Comparison of ENCODE assay signal across 17 cellular contexts in genomic region chr7:78448915-78449314, GRCh38.
DNase-seq lines count a peak whose midpoint lies in the region; ATAC-seq and TF ChIP-seq lines count a peak whose summit lies in the region.
"Had no signal": no experiment of that assay in that cellular context is flagged by ENCODE, and none has a peak within 500 bp of the region (broad histone marks: within the 10 kb centered on the region; RNA-seq: fewer than 3 reads in every experiment).

No MANE protein-coding gene starts in this region.

- H3K4me3 Mint-ChIP-seq in stimulated activated naive B cell treated with anti-CD40 and anti-IgM and Interleukin-4, amounts not matched to agents 10 μg/mL and 1 μg/mL and 100 μg/mL, for 72 hours, result no peak overlapping the region
- H3K4me3 Mint-ChIP-seq: CD4-positive, CD25-positive, alpha-beta regulatory T cell; CD8-positive, alpha-beta memory T cell; H9 had no signal

- H3K4me1 ChIP-seq in SK-N-SH (ENCODE audit: control insufficient read depth in 1 of 2, insufficient read depth in 2 of 2, low read depth in 1 of 2, low read length in 1 of 2) (peaks cover 0 to 3% of the 10 kb centered on the region in 2 experiments; a peak in 2 of 4 replicates), hepatocyte (ENCODE audit: insufficient read depth) (no peaks in the 10 kb centered on the region)
- H3K4me1 ChIP-seq: BE2C had no signal

- H3K9ac ChIP-seq in SK-N-SH, result no peak overlapping the region

- no peaks in the 10 kb centered on the region for H3K9me3 Mint-ChIP-seq in stimulated activated naive B cell treated with anti-CD40 and anti-IgM and Interleukin-4, amounts not matched to agents 10 μg/mL and 1 μg/mL and 100 μg/mL, for 72 hours
- H3K9me3 Mint-ChIP-seq: CD4-positive, CD25-positive, alpha-beta regulatory T cell; H9 had no signal

- H3F3A ChIP-seq in SK-N-SH (replicated peaks; ENCODE audit: insufficient read depth), result no peaks in the 10 kb centered on the region

- no peaks in the 10 kb centered on the region for H3K36me3 ChIP-seq in SK-N-SH (replicated peaks in 1 of 2; ENCODE audit: control insufficient read depth in 1 of 2, insufficient read depth in 2 of 2, low read length in 1 of 2)
- no peaks in the 10 kb centered on the region for H3K36me3 ChIP-seq in hepatocyte (replicated peaks; ENCODE audit: insufficient read depth, low read depth)
- H3K36me3 ChIP-seq: BE2C had no signal

- H4K20me1 ChIP-seq in SK-N-SH (ENCODE audit: insufficient read depth) (no peaks in the 10 kb centered on the region), hepatocyte (ENCODE audit: insufficient read depth, poor library complexity, severe bottlenecking) (no peaks in the 10 kb centered on the region)

- H2AFZ ChIP-seq in SK-N-SH (ENCODE audit: low read depth) (no peak overlapping the region), hepatocyte (no peak overlapping the region)

- H3K9me2 ChIP-seq in SK-N-SH (no peaks in the 10 kb centered on the region), hepatocyte (replicated peaks; ENCODE audit: insufficient read depth) (no peaks in the 10 kb centered on the region)

- no peak for TF ChIP-seq EP300 in SK-N-SH (IDR thresholded peaks at IDR 0.05; ENCODE audit: borderline replicate concordance in 1 of 2, low read depth in 1 of 2, low read length in 1 of 2)

- no peak overlapping the region for H3K4me2 ChIP-seq in SK-N-SH
- no peak overlapping the region for H3K4me2 ChIP-seq in hepatocyte

- no peaks in the 10 kb centered on the region for H3K36me3 Mint-ChIP-seq in stimulated activated naive B cell treated with anti-CD40 and anti-IgM and Interleukin-4, amounts not matched to agents 10 μg/mL and 1 μg/mL and 100 μg/mL, for 72 hours
- H3K36me3 Mint-ChIP-seq: CD4-positive, CD25-positive, alpha-beta regulatory T cell; CD8-positive, alpha-beta memory T cell had no signal

- POLR2A ChIA-PET in SK-N-SH (lab: Yijun Ruan, JAX), result no interaction called here

- 91% methylated on average over 5 of the region's 5 CpGs for WGBS in SK-N-SH (ENCODE audit: low lambda C conversion rate)
- WGBS in hepatocyte (ENCODE audit: low lambda C conversion rate, missing lambda C conversion rate), result 70% methylated on average over 5 of the region's 5 CpGs

- H3K79me2 ChIP-seq in SK-N-SH (ENCODE audit: insufficient read depth) (no peaks in the 10 kb centered on the region), hepatocyte (no peaks in the 10 kb centered on the region)

- no peak overlapping the region for H3K27ac ChIP-seq in SK-N-SH (ENCODE audit: low read depth in 2 of 2, low read length in 1 of 2)
- no peak overlapping the region for H3K27ac ChIP-seq in hepatocyte

- ATAC-seq in SK-N-SH treated with all-trans-retinoic acid at 6 μM for 48 hours (no peak), GM19397 (IDR thresholded peaks at IDR 0.05; ENCODE audit: unreplicated experiment) (no peak)
- no peak for ATAC-seq in stimulated activated naive B cell treated with anti-CD40 and anti-IgM and Interleukin-4, amounts not matched to agents 10 μg/mL and 1 μg/mL and 100 μg/mL, for 72 hours (replicated peaks)

- CTCF ChIA-PET in SK-N-SH (lab: Yijun Ruan, JAX), result interaction anchor here (1.0 to 1.3 kb wide), 3 partner anchors 10 to 15 kb away, joined by 3 to 4 read pairs (median 4); no protein-coding TSS in a partner anchor

- DNase-seq in SK-N-SH (peak; percentile 4), HUDEP-2 (lab: John Stamatoyannopoulos, UW; ENCODE audit: unreplicated experiment in 76 of 76) (peak in 69 of 76 experiments; percentile 1 to 85 (median 40)), SK-N-DZ (ENCODE audit: low spot score) (peak; percentile 12), hepatocyte (ENCODE audit: low spot score) (peak; percentile 13), SHP77 (lab: John Stamatoyannopoulos, UW) (no peak)
- DNase-seq in stimulated activated naive B cell treated with anti-CD40 and anti-IgM and Interleukin-4, amounts not matched to agents 10 μg/mL and 1 μg/mL and 100 μg/mL, for 72 hours, result no peak
- DNase-seq: ACHN; BE2C; C1 segment of cervical spinal cord; CD4-positive, CD25-positive, alpha-beta regulatory T cell; CD8-positive, alpha-beta memory T cell; COR-L47; DMS 273 treated with DMSO at 0.1 percent for 48 hours; GF-D8; H9 had no signal

- no peak for TF ChIP-seq RAD21 in SK-N-SH (IDR thresholded peaks at IDR 0.05; ENCODE audit: low read length)

- H3K27me3 ChIP-seq in SK-N-SH (ENCODE audit: insufficient read depth) (no peaks in the 10 kb centered on the region), hepatocyte (no peaks in the 10 kb centered on the region)

- no peak overlapping the region for H3K27ac Mint-ChIP-seq in stimulated activated naive B cell treated with anti-CD40 and anti-IgM and Interleukin-4, amounts not matched to agents 10 μg/mL and 1 μg/mL and 100 μg/mL, for 72 hours
- H3K27ac Mint-ChIP-seq: CD4-positive, CD25-positive, alpha-beta regulatory T cell; CD8-positive, alpha-beta memory T cell; H9 had no signal

- H3K27me3 Mint-ChIP-seq in stimulated activated naive B cell treated with anti-CD40 and anti-IgM and Interleukin-4, amounts not matched to agents 10 μg/mL and 1 μg/mL and 100 μg/mL, for 72 hours, result no peaks in the 10 kb centered on the region
- H3K27me3 Mint-ChIP-seq: CD4-positive, CD25-positive, alpha-beta regulatory T cell; CD8-positive, alpha-beta memory T cell had no signal

- H3K4me3 ChIP-seq in SK-N-SH (ENCODE audit: low read depth in 2 of 2, low read length in 1 of 2), result no peak overlapping the region
- no peak overlapping the region for H3K4me3 ChIP-seq in hepatocyte

- no peaks in the 10 kb centered on the region for H3K4me1 Mint-ChIP-seq in stimulated activated naive B cell treated with anti-CD40 and anti-IgM and Interleukin-4, amounts not matched to agents 10 μg/mL and 1 μg/mL and 100 μg/mL, for 72 hours
- H3K4me1 Mint-ChIP-seq: CD4-positive, CD25-positive, alpha-beta regulatory T cell; CD8-positive, alpha-beta memory T cell; H9 had no signal

- H3K9me3 ChIP-seq in SK-N-SH (no peaks in the 10 kb centered on the region), hepatocyte (ENCODE audit: low read depth) (no peaks in the 10 kb centered on the region)
- H3K9me3 ChIP-seq: BE2C had no signal

- TF ChIP-seq CTCF in SK-N-SH (IDR thresholded peaks at IDR 0.05), result no peak
- no peak for TF ChIP-seq CTCF in hepatocyte (IDR thresholded peaks at IDR 0.05; ENCODE audit: poor library complexity)

TF ChIP-seq in SK-N-SH, 30 proteins besides CTCF, POLR2A, EP300 and RAD21 (continues in another document):
- TF ChIP-seq GATA2 (CRISPR knock-in tag; IDR thresholded peaks at IDR 0.05), result peak; percentile 61
- no peak for TF ChIP-seq REST (IDR thresholded peaks at IDR 0.05; ENCODE audit: low read depth, low read length)

TF ChIP-seq in SK-N-SH treated with all-trans-retinoic acid at 6 μM for 48 hours, 23 proteins besides CTCF, POLR2A, EP300 and RAD21:
- TF ChIP-seq ISL1 (CRISPR knock-in tag; IDR thresholded peaks at IDR 0.05), result no peak
- no peak for TF ChIP-seq ZFP3 (CRISPR knock-in tag; IDR thresholded peaks at IDR 0.05)
- no peak for TF ChIP-seq CREB5 (CRISPR knock-in tag; IDR thresholded peaks at IDR 0.05; ENCODE audit: low read depth)

Comparison
In these comparisons a context has a peak if more than half of its experiments do, and no peak if none do; other contexts are left out.
1. DNase-seq: peak in SK-N-SH (single experiment), HUDEP-2 (69 of 76), SK-N-DZ (single experiment) and hepatocyte (single experiment); none in stimulated activated naive B cell treated with anti-CD40 and anti-IgM and Interleukin-4, amounts not matched to agents 10 μg/mL and 1 μg/mL and 100 μg/mL, for 72 hours (single experiment) and SHP77 (0 of 2).